8 cellular contexts compared by ENCODE assay signal in the genomic region with DNA sequence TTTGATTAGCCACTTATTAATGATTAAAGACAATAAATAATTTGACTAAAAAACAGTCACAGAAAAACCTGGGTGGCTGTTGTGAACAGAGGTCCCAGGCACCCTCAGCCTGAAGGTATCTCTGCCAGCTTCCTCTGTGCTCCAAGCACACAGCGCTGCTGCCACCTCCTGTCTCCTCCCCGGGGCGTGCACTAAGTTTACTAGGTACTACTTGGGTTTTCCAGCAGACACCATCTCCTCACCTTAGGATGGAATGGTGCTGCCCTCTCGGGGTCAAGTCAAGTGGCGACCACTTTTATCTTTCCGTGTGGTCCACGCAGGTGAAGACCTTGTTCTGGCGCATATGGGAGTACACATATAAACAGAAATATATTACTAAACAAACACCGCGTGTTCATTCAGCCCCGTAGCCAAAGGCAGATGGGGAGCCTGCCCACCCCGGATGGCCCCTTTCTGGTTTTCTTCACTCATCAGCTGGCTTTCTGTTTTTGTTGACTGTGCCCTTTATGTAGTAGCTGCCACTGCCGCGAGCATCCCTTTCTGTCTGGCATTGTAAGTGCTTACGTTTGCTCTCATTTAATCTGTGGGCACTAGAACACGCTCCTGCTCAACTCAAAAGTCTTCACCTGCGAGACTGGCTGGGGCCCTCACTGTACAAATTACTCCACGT.
A peak's percentile ranks its signal among the peaks of the same experiment; 100 is the strongest.
DNase-seq lines count a peak whose midpoint lies in the region; ATAC-seq and TF ChIP-seq lines count a peak whose summit lies in the region.

No MANE protein-coding gene starts in this region.

- H3K27me3 ChIP-seq in body of pancreas: no peaks in the 10 kb centered on the region
- H3K27me3 ChIP-seq in liver (ENCODE audit: control insufficient read depth in 4 of 4, insufficient read depth in 4 of 4, low read length in 3 of 4): no peaks in the 10 kb centered on the region
- H3K27me3 ChIP-seq in suprapubic skin: no peaks in the 10 kb centered on the region

- peak; percentile 65 to 70 for TF ChIP-seq RAD21 in liver (IDR thresholded peaks at IDR 0.05)

- TF ChIP-seq CTCF in body of pancreas (IDR thresholded peaks at IDR 0.05) (peak in 6 of 7 experiments; percentile 25 to 68 (median 57)), liver (IDR thresholded peaks at IDR 0.05; ENCODE audit: low read depth, low read length, missing input control) (no peak), suprapubic skin (IDR thresholded peaks at IDR 0.05) (no peak)

- H3K4me3 ChIP-seq in body of pancreas (no peak overlapping the region), liver (ENCODE audit: low read depth in 1 of 3, low read length in 3 of 3) (no peak overlapping the region), suprapubic skin (no peak overlapping the region)

- H3K27ac ChIP-seq in body of pancreas (peak overlapping the region in 1 of 4 donors; percentile 10), liver (ENCODE audit: low read depth in 1 of 2, low read length in 2 of 2) (no peak overlapping the region), suprapubic skin (no peak overlapping the region)

- WGBS in body of pancreas, 2 donors: 43 to 46% methylated on average over 18 of the region's 18 CpGs
- WGBS in liver: 87% methylated on average over 18 of the region's 18 CpGs
- 82% methylated on average over 18 of the region's 18 CpGs for WGBS in suprapubic skin

- intact Hi-C loops in body of pancreas (cut with DNase I): loop anchor here (10.0 kb wide), 1 partner anchor 88 kb away; no protein-coding TSS in a partner anchor

- no peaks in the 10 kb centered on the region for H3K9me3 ChIP-seq in body of pancreas
- H3K9me3 ChIP-seq in liver (ENCODE audit: control insufficient read depth in 4 of 4, low read length in 3 of 4): no peaks in the 10 kb centered on the region
- H3K9me3 ChIP-seq in suprapubic skin: no peaks in the 10 kb centered on the region

- H3K4me1 ChIP-seq in body of pancreas (peaks cover 53% of the 10 kb centered on the region), liver (ENCODE audit: control insufficient read depth in 4 of 4, insufficient read depth in 4 of 4, low read length in 3 of 4) (peaks cover 4 to 11% (median 8%) of the 10 kb centered on the region in 4 donors), suprapubic skin (no peaks in the 10 kb centered on the region)

- ATAC-seq in body of pancreas (peak; percentile 74), HG03571 (IDR thresholded peaks at IDR 0.05; ENCODE audit: unreplicated experiment) (no peak)

- peak in 2 of 3 experiments; percentile 73 to 90 for DNase-seq in NCI-H1417 (lab: John Stamatoyannopoulos, UW)
- DNase-seq in NCI-H1417 treated with DMSO at 0.1 percent for 48 hours (lab: John Stamatoyannopoulos, UW): no peak
- DNase-seq in NCI-H2227 treated with DMSO at 0.1 percent for 48 hours (lab: John Stamatoyannopoulos, UW): peak; percentile 8
- DNase-seq in body of pancreas: peak; percentile 73 to 80 (median 77)
- no peak for DNase-seq in suprapubic skin (ENCODE audit: low spot score in 2 of 2)
- no peak for DNase-seq in middle frontal gyrus (ENCODE audit: extremely low spot score, low spot score)

- H3K9ac ChIP-seq in liver (ENCODE audit: low read depth in 1 of 2, low read length in 2 of 2): no peak overlapping the region

- TF ChIP-seq POLR2A in body of pancreas (IDR thresholded peaks at IDR 0.05) (no peak), suprapubic skin (IDR thresholded peaks at IDR 0.05) (no peak)

- H3K36me3 ChIP-seq in body of pancreas (replicated peaks in 1 of 2; ENCODE audit: insufficient read depth in 1 of 2, low read depth in 2 of 2) (peaks cover 0 to 3% of the 10 kb centered on the region in 2 donors), liver (ENCODE audit: control insufficient read depth in 4 of 4, insufficient read depth in 3 of 4, low read depth in 1 of 4, low read length in 3 of 4) (peaks cover 0 to 2% (median under 1%) of the 10 kb centered on the region in 4 donors), suprapubic skin (peaks cover 37% of the 10 kb centered on the region)

- TF ChIP-seq EP300 in suprapubic skin (IDR thresholded peaks at IDR 0.05): no peak

TF ChIP-seq in liver, 16 proteins besides CTCF, POLR2A, EP300 and RAD21:
- TF ChIP-seq HNF4G (IDR thresholded peaks at IDR 0.05): no peak
- TF ChIP-seq, protein P1, sequence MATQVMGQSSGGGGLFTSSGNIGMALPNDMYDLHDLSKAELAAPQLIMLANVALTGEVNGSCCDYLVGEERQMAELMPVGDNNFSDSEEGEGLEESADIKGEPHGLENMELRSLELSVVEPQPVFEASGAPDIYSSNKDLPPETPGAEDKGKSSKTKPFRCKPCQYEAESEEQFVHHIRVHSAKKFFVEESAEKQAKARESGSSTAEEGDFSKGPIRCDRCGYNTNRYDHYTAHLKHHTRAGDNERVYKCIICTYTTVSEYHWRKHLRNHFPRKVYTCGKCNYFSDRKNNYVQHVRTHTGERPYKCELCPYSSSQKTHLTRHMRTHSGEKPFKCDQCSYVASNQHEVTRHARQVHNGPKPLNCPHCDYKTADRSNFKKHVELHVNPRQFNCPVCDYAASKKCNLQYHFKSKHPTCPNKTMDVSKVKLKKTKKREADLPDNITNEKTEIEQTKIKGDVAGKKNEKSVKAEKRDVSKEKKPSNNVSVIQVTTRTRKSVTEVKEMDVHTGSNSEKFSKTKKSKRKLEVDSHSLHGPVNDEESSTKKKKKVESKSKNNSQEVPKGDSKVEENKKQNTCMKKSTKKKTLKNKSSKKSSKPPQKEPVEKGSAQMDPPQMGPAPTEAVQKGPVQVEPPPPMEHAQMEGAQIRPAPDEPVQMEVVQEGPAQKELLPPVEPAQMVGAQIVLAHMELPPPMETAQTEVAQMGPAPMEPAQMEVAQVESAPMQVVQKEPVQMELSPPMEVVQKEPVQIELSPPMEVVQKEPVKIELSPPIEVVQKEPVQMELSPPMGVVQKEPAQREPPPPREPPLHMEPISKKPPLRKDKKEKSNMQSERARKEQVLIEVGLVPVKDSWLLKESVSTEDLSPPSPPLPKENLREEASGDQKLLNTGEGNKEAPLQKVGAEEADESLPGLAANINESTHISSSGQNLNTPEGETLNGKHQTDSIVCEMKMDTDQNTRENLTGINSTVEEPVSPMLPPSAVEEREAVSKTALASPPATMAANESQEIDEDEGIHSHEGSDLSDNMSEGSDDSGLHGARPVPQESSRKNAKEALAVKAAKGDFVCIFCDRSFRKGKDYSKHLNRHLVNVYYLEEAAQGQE (IDR thresholded peaks at IDR 0.05): no peak
- TF ChIP-seq, protein P2, sequence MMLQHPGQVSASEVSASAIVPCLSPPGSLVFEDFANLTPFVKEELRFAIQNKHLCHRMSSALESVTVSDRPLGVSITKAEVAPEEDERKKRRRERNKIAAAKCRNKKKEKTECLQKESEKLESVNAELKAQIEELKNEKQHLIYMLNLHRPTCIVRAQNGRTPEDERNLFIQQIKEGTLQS (IDR thresholded peaks at IDR 0.05): no peak
- TF ChIP-seq FOXA2 (IDR thresholded peaks at IDR 0.05): no peak
- TF ChIP-seq TAF1 (conservative IDR thresholded peaks at IDR 0.05): no peak
- TF ChIP-seq HNF4A (conservative IDR thresholded peaks at IDR 0.05): no peak
- TF ChIP-seq SP1 (IDR thresholded peaks at IDR 0.05): no peak
- TF ChIP-seq JUND (IDR thresholded peaks at IDR 0.05): no peak
- TF ChIP-seq RXRA (IDR thresholded peaks at IDR 0.05): no peak
- TF ChIP-seq, protein P3, sequence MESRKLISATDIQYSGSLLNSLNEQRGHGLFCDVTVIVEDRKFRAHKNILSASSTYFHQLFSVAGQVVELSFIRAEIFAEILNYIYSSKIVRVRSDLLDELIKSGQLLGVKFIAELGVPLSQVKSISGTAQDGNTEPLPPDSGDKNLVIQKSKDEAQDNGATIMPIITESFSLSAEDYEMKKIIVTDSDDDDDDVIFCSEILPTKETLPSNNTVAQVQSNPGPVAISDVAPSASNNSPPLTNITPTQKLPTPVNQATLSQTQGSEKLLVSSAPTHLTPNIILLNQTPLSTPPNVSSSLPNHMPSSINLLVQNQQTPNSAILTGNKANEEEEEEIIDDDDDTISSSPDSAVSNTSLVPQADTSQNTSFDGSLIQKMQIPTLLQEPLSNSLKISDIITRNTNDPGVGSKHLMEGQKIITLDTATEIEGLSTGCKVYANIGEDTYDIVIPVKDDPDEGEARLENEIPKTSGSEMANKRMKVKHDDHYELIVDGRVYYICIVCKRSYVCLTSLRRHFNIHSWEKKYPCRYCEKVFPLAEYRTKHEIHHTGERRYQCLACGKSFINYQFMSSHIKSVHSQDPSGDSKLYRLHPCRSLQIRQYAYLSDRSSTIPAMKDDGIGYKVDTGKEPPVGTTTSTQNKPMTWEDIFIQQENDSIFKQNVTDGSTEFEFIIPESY (IDR thresholded peaks at IDR 0.05): no peak
- TF ChIP-seq GABPA (IDR thresholded peaks at IDR 0.05 in 1 of 2, conservative IDR thresholded peaks at IDR 0.05 in 1 of 2): no peak
- TF ChIP-seq NR2F2 (IDR thresholded peaks at IDR 0.05): no peak
- TF ChIP-seq EGR1 (IDR thresholded peaks at IDR 0.05; ENCODE audit: low read depth in 2 of 2): no peak
- TF ChIP-seq FOXA1 (IDR thresholded peaks at IDR 0.05): no peak

Comparison
In these comparisons a context has a peak if more than half of its experiments do, and no peak if none do; other contexts are left out.
1. DNase-seq: peak in NCI-H1417 (2 of 3), NCI-H2227 treated with DMSO at 0.1 percent for 48 hours (single experiment) and body of pancreas (4 of 4); none in NCI-H1417 treated with DMSO at 0.1 percent for 48 hours (single experiment), suprapubic skin (0 of 2) and middle frontal gyrus (single experiment).
2. CTCF ChIP-seq: peak in body of pancreas (6 of 7); none in liver (single experiment) and suprapubic skin (0 of 2).